In genomic region chr2:11532434-11533055, GRCh38 we compare ENCODE assay signal across 16 cellular contexts. TPM values are rescaled to one million over a fixed set of nuclear protein-coding genes. Genes with fewer than 3 reads are reported as not detected.
A peak's percentile ranks its signal among the peaks of the same experiment; 100 is the strongest.
DNase-seq lines count a peak whose midpoint lies in the region; ATAC-seq and TF ChIP-seq lines count a peak whose summit lies in the region.
"Had no signal": no experiment of that assay in that cellular context is flagged by ENCODE, and none has a peak within 500 bp of the region (broad histone marks: within the 10 kb centered on the region; RNA-seq: fewer than 3 reads in every experiment).

No MANE protein-coding gene starts in this region.

- H3K36me3 ChIP-seq in tibial nerve, result no peaks in the 10 kb centered on the region
- no peaks in the 10 kb centered on the region for H3K36me3 ChIP-seq in OCI-LY7 (ENCODE audit: insufficient read depth, low read length)
- H3K36me3 ChIP-seq: upper lobe of right lung had no signal

- peak in 1 of 2 donors; percentile 34 for TF ChIP-seq EP300 in tibial nerve (IDR thresholded peaks at IDR 0.05)

- H3K4me3 ChIP-seq in fibroblast of the aortic adventitia (ENCODE audit: low read depth, low read length) (no peak overlapping the region), tibial nerve (no peak overlapping the region), OCI-LY7 (ENCODE audit: low read depth, low read length, poor library complexity, severe bottlenecking) (no peak overlapping the region)
- H3K4me3 ChIP-seq: upper lobe of right lung had no signal

- 54 to 62% methylated on average over 9 of the region's 9 CpGs for WGBS in tibial nerve, 2 donors

- no peak for TF ChIP-seq POLR2A in tibial nerve (IDR thresholded peaks at IDR 0.05)

- no peak for ATAC-seq in WTC11
- ATAC-seq in activated T-cell treated with anti-CD3 and anti-CD28 coated beads, Interleukin-2, amount 50 U/mL, for 4 hours, result no peak
- ATAC-seq: upper lobe of right lung had no signal

- no peaks in the 10 kb centered on the region for H3K27me3 ChIP-seq in tibial nerve

- CTCF ChIA-PET in WTC11 (lab: Charles Lee) (interaction anchor here (10.2 kb wide), 1 partner anchor 49 kb away, joined by 191 read pairs; no protein-coding TSS in a partner anchor), OCI-LY7 (lab: Charles Lee; ENCODE audit: unreplicated experiment) (no interaction called here)

- TF ChIP-seq CTCF in WTC11 (IDR thresholded peaks at IDR 0.05) (no peak), fibroblast of the aortic adventitia (IDR thresholded peaks at IDR 0.05; ENCODE audit: insufficient read depth, low read length) (no peak), tibial nerve (IDR thresholded peaks at IDR 0.05) (no peak), OCI-LY7 (conservative IDR thresholded peaks at IDR 0.05; ENCODE audit: low read length) (no peak)

- peak overlapping the region; percentile 48 for H3K27ac Mint-ChIP-seq in WTC11
- H3K27ac Mint-ChIP-seq: activated naive CD8-positive, alpha-beta T cell treated with anti-CD3 and anti-CD28 coated beads, Interleukin-2, amount 10 ng/mL, durations not matched to agents 7 days and 5 days; dendritic cell treated with granulocyte-macrophage colony-stimulating factor and Interleukin-4, amounts not matched to agents 40 ng/mL and 50 ng/mL, for 4 days; natural killer cell treated with Interleukin-12 subunit alpha and Interleukin-12 subunit beta and Interleukin-15 and Interleukin-18, amount 100 ng/mL, for 72 hours had no signal

- H3K4me2 ChIP-seq in OCI-LY7 (ENCODE audit: low read length), result no peak overlapping the region

- H3K79me2 ChIP-seq in OCI-LY7 (ENCODE audit: insufficient read depth, low read depth, low read length), result no peaks in the 10 kb centered on the region

- peaks cover 0 to 13% (median 8%) of the 10 kb centered on the region in 4 donors for H3K4me1 ChIP-seq in tibial nerve
- no peaks in the 10 kb centered on the region for H3K4me1 ChIP-seq in OCI-LY7 (ENCODE audit: insufficient read depth, low read length, poor library complexity, severe bottlenecking)
- H3K4me1 ChIP-seq: upper lobe of right lung had no signal

- no peak overlapping the region for H2AFZ ChIP-seq in OCI-LY7 (ENCODE audit: low read length)

- H3K4me1 Mint-ChIP-seq in WTC11, result peaks cover 21% of the 10 kb centered on the region
- no peaks in the 10 kb centered on the region for H3K4me1 Mint-ChIP-seq in activated T-cell treated with anti-CD3 and anti-CD28 coated beads, Interleukin-2, amount 50 U/mL, for 4 hours (ENCODE audit: low read depth)
- H3K4me1 Mint-ChIP-seq: activated naive CD8-positive, alpha-beta T cell treated with anti-CD3 and anti-CD28 coated beads, Interleukin-2, amount 10 ng/mL, durations not matched to agents 7 days and 5 days had no signal

- no peak overlapping the region for H3K4me3 Mint-ChIP-seq in WTC11
- no peak overlapping the region for H3K4me3 Mint-ChIP-seq in activated T-cell treated with anti-CD3 and anti-CD28 coated beads, Interleukin-2, amount 50 U/mL, for 4 hours
- H3K4me3 Mint-ChIP-seq: activated naive CD8-positive, alpha-beta T cell treated with anti-CD3 and anti-CD28 coated beads, Interleukin-2, amount 10 ng/mL, durations not matched to agents 7 days and 5 days; dendritic cell treated with granulocyte-macrophage colony-stimulating factor and Interleukin-4, amounts not matched to agents 40 ng/mL and 50 ng/mL, for 4 days; natural killer cell treated with Interleukin-12 subunit alpha and Interleukin-12 subunit beta and Interleukin-15 and Interleukin-18, amount 100 ng/mL, for 72 hours had no signal

- H3K27me3 Mint-ChIP-seq in WTC11 (ENCODE audit: low read depth), result no peaks in the 10 kb centered on the region
- peaks cover 20% of the 10 kb centered on the region for H3K27me3 Mint-ChIP-seq in activated T-cell treated with anti-CD3 and anti-CD28 coated beads, Interleukin-2, amount 50 U/mL, for 4 hours (ENCODE audit: low read depth)

- DNase-seq in NCI-H524 (lab: John Stamatoyannopoulos, UW) (peak; percentile 5 to 51), NCI-H524 treated with DMSO at 0.1 percent for 48 hours (lab: John Stamatoyannopoulos, UW) (no peak), WTC11 (ENCODE audit: low spot score) (no peak), fibroblast of the aortic adventitia (ENCODE audit: low read depth) (peak; percentile 10), tibial nerve (ENCODE audit: low spot score in 2 of 2) (no peak), OCI-LY7 (ENCODE audit: low spot score) (no peak)
- no peak for DNase-seq in activated T-cell treated with anti-CD3 and anti-CD28 coated beads, Interleukin-2, amount 50 U/mL, for 4 hours
- DNase-seq: activated naive CD8-positive, alpha-beta T cell treated with anti-CD3 and anti-CD28 coated beads, Interleukin-2, amount 10 ng/mL, durations not matched to agents 7 days and 5 days; glutamatergic neuron; NCI-H1105; NCI-H510A; upper lobe of right lung had no signal

- no peaks in the 10 kb centered on the region for H4K20me1 ChIP-seq in OCI-LY7 (ENCODE audit: insufficient read depth, low read length)

- intact Hi-C loops in OCI-LY7 (cut with micrococcal nuclease; ENCODE audit: unreplicated experiment), result no loop called here

- POLR2A ChIA-PET in WTC11 (lab: Charles Lee), result no interaction called here
- POLR2A ChIA-PET in OCI-LY7 (lab: Charles Lee), result interaction anchor here (0.6 kb wide), 1 partner anchor 119 kb away, joined by 3 read pairs; no protein-coding TSS in a partner anchor

- no peaks in the 10 kb centered on the region for H3K9me2 ChIP-seq in OCI-LY7 (ENCODE audit: insufficient read depth, low read length)

- no peaks in the 10 kb centered on the region for H3K9me3 ChIP-seq in tibial nerve
- H3K9me3 ChIP-seq in OCI-LY7 (ENCODE audit: low read length), result no peaks in the 10 kb centered on the region
- H3K9me3 ChIP-seq: upper lobe of right lung had no signal

- H3K27ac ChIP-seq in temporal lobe (ENCODE audit: low read depth, low read length), result peak overlapping the region; percentile 10
- peak overlapping the region in 2 of 4 donors; percentile 53 to 69 for H3K27ac ChIP-seq in tibial nerve
- no peak overlapping the region for H3K27ac ChIP-seq in OCI-LY7 (ENCODE audit: low read depth, low read length, poor library complexity, severe bottlenecking)
- H3K27ac ChIP-seq: SK-N-MC, upper lobe of right lung had no signal

- no TSS peak for BruUV-seq in OCI-LY7 (replicated peaks; lab: Mats Ljungman, UMichigan)

- no peaks in the 10 kb centered on the region for H3K9me3 Mint-ChIP-seq in WTC11
- H3K9me3 Mint-ChIP-seq in activated T-cell treated with anti-CD3 and anti-CD28 coated beads, Interleukin-2, amount 50 U/mL, for 4 hours, result no peaks in the 10 kb centered on the region
- H3K9me3 Mint-ChIP-seq: activated naive CD8-positive, alpha-beta T cell treated with anti-CD3 and anti-CD28 coated beads, Interleukin-2, amount 10 ng/mL, durations not matched to agents 7 days and 5 days; dendritic cell treated with granulocyte-macrophage colony-stimulating factor and Interleukin-4, amounts not matched to agents 40 ng/mL and 50 ng/mL, for 4 days; natural killer cell treated with Interleukin-12 subunit alpha and Interleukin-12 subunit beta and Interleukin-15 and Interleukin-18, amount 100 ng/mL, for 72 hours had no signal

- H3K36me3 Mint-ChIP-seq in WTC11, result no peaks in the 10 kb centered on the region
- no peaks in the 10 kb centered on the region for H3K36me3 Mint-ChIP-seq in activated T-cell treated with anti-CD3 and anti-CD28 coated beads, Interleukin-2, amount 50 U/mL, for 4 hours (ENCODE audit: insufficient read depth)
- H3K36me3 Mint-ChIP-seq: activated naive CD8-positive, alpha-beta T cell treated with anti-CD3 and anti-CD28 coated beads, Interleukin-2, amount 10 ng/mL, durations not matched to agents 7 days and 5 days; natural killer cell treated with Interleukin-12 subunit alpha and Interleukin-12 subunit beta and Interleukin-15 and Interleukin-18, amount 100 ng/mL, for 72 hours had no signal

TF ChIP-seq in WTC11, 78 proteins besides CTCF, POLR2A, EP300 and RAD21 (continues in another document):
- TF ChIP-seq NFYB (CRISPR knock-in tag; conservative IDR thresholded peaks at IDR 0.05; ENCODE audit: low read depth) (no peak), GABPB1 (CRISPR knock-in tag; IDR thresholded peaks at IDR 0.05) (0 out of 2 replicates have a peak, but pooled peaks have one; percentile 12), NFE2L1 (CRISPR knock-in tag; IDR thresholded peaks at IDR 0.05) (no peak), JUN (CRISPR knock-in tag; IDR thresholded peaks at IDR 0.05) (no peak)
- TF ChIP-seq, protein P1, sequence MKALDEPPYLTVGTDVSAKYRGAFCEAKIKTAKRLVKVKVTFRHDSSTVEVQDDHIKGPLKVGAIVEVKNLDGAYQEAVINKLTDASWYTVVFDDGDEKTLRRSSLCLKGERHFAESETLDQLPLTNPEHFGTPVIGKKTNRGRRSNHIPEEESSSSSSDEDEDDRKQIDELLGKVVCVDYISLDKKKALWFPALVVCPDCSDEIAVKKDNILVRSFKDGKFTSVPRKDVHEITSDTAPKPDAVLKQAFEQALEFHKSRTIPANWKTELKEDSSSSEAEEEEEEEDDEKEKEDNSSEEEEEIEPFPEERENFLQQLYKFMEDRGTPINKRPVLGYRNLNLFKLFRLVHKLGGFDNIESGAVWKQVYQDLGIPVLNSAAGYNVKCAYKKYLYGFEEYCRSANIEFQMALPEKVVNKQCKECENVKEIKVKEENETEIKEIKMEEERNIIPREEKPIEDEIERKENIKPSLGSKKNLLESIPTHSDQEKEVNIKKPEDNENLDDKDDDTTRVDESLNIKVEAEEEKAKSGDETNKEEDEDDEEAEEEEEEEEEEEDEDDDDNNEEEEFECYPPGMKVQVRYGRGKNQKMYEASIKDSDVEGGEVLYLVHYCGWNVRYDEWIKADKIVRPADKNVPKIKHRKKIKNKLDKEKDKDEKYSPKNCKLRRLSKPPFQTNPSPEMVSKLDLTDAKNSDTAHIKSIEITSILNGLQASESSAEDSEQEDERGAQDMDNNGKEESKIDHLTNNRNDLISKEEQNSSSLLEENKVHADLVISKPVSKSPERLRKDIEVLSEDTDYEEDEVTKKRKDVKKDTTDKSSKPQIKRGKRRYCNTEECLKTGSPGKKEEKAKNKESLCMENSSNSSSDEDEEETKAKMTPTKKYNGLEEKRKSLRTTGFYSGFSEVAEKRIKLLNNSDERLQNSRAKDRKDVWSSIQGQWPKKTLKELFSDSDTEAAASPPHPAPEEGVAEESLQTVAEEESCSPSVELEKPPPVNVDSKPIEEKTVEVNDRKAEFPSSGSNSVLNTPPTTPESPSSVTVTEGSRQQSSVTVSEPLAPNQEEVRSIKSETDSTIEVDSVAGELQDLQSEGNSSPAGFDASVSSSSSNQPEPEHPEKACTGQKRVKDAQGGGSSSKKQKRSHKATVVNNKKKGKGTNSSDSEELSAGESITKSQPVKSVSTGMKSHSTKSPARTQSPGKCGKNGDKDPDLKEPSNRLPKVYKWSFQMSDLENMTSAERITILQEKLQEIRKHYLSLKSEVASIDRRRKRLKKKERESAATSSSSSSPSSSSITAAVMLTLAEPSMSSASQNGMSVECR (CRISPR knock-in tag; IDR thresholded peaks at IDR 0.05; ENCODE audit: borderline replicate concordance), result no peak

RNA-seq across cellular contexts. Expression of gene GREB1, which starts 1.3 kb away (rescaled TPM):
- 31.9 to 35.7 TPM (median 34.4 TPM) in 3 replicates for total RNA-seq in WTC11 (2021)
- total RNA-seq in fibroblast of the aortic adventitia (ENCODE audit: low replicate concordance), result under 0.01 and 1.7 TPM in 2 replicates
- total RNA-seq in temporal lobe, result 3.0 TPM
- under 1 TPM; 0.32 to 0.33 (median 0.33) TPM for total RNA-seq in activated T-cell treated with anti-CD3 and anti-CD28 coated beads, Interleukin-2, amount 50 U/mL, for 4 hours
- total RNA-seq in tibial nerve, result 10 to 100 TPM in 3 of 4 donors, 1 to 10 TPM in 1; 8.1 to 74.3 (median 26.7) TPM
- total RNA-seq in OCI-LY7 (2014; rRNA removed; shearing (Covaris generic)), result 3.5 TPM in 2 replicates
- 7.3 and 8.4 TPM in 2 replicates for total RNA-seq in OCI-LY7 (2022)

Comparison
In these comparisons a context has a peak if more than half of its experiments do, and no peak if none do; other contexts are left out.
1. DNase-seq: peak in NCI-H524 (2 of 2) and fibroblast of the aortic adventitia (single experiment); none in NCI-H524 treated with DMSO at 0.1 percent for 48 hours (single experiment), WTC11 (single experiment), activated T-cell treated with anti-CD3 and anti-CD28 coated beads, Interleukin-2, amount 50 U/mL, for 4 hours (single experiment), tibial nerve (0 of 2) and OCI-LY7 (single experiment).